In genomic region chr4:170697845-170698244, GRCh38 we compare ENCODE assay signal across 17 cellular contexts.
DNase-seq lines count a peak whose midpoint lies in the region; ATAC-seq and FAIRE-seq lines count a peak whose summit lies in the region.
"Had no signal": no experiment of that assay in that cellular context is flagged by ENCODE, and none has a peak within 500 bp of the region (broad histone marks: within the 10 kb centered on the region; RNA-seq: fewer than 3 reads in every experiment).

No MANE protein-coding gene starts in this region.

- DNase-seq in GM18507 (ENCODE audit: extremely low spot score, insufficient read length, low read depth) (no peak), NAMALWA (ENCODE audit: low spot score) (peak; percentile 6), germinal center (ENCODE audit: low spot score) (no peak), NCI-H69 (lab: John Stamatoyannopoulos, UW) (no peak), NCI-H2196 (lab: John Stamatoyannopoulos, UW; ENCODE audit: unreplicated experiment) (no peak)
- DNase-seq in stimulated activated CD4-positive, alpha-beta T cell treated with anti-CD3 and anti-CD28 coated beads, Interleukin-4, amount 100 ng/mL, for 4 hours: no peak
- DNase-seq: activated T-cell treated with anti-CD3 and anti-CD28 coated beads for 4 hours; KBM-7; NCI-H146; NCI-H446 treated with DMSO at 0.1 percent for 48 hours; Peyer's patch; stimulated activated CD4-positive, alpha-beta T cell treated with anti-CD3 and anti-CD28 coated beads, Interleukin-15, amount 100 ng/mL, for 24 hours; transverse colon had no signal

- peak; percentile 75 for FAIRE-seq in GM18507 (lab: Jason Lieb, UNC)
- FAIRE-seq: endothelial cell of umbilical vein had no signal

- ATAC-seq in GM21360 (IDR thresholded peaks at IDR 0.05; ENCODE audit: unreplicated experiment): peak; percentile 56
- ATAC-seq in HG03025 (IDR thresholded peaks at IDR 0.05; ENCODE audit: low FRiP score, unreplicated experiment): peak; percentile 60
- ATAC-seq: activated CD4-positive, CD25-positive, alpha-beta regulatory T cell treated with anti-CD3 and anti-CD28 coated beads, Interleukin-2, amount 50 U/mL, for 24 hours had no signal
